In the genomic region with DNA sequence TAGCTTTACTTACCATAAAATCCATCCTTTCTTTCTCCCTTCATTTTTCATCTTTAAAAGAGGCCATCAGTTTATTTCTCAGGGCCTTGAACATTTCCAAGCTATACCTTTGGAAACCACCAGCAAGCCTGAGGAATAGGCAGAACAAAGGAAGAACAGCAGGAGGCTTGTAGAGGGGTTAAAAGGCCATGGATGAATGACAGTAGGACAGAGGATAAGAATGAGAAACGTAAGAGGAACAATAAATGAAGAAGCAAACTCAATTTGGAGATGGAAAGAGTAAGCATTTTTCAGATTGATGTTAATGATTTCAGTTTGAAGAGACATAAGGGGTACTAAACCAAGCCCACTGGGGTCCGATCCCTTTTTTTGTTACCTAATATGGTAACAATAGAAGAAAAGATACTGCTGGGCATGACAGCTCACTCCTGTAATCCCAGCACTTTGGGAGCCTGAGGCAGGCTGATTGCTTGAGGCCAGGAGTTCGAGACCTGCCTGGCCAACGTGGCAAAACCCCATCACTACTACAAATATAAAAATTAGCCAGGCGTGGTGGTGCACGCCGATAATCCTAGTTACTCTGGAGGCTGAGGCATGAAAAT, we compare ENCODE assay signal across 25 cellular contexts.
"Had no signal": no experiment of that assay in that cellular context is flagged by ENCODE, and none has a peak within 500 bp of the region (broad histone marks: within the 10 kb centered on the region; RNA-seq: fewer than 3 reads in every experiment).

No MANE protein-coding gene starts in this region.

- DNase-seq: activated B cell treated with CpG ODN at 0.5 μM for 24 hours; activated CD4-positive, alpha-beta T cell treated with anti-CD3 and anti-CD28 coated beads for 36 hours; activated CD4-positive, alpha-beta T cell treated with anti-CD3 and anti-CD28 coated beads, Interleukin-2, amount 50 U/mL, for 4 hours; activated CD8-positive, alpha-beta memory T cell treated with anti-CD3 and anti-CD28 coated beads for 24 hours; activated CD8-positive, alpha-beta memory T cell treated with anti-CD3 and anti-CD28 coated beads, Interleukin-2, amount 50 U/mL, for 48 hours; activated naive CD4-positive, alpha-beta T cell; activated T-cell treated with anti-CD3 and anti-CD28 coated beads, Interleukin-2, amount 50 U/mL, for 4 hours; adrenal gland; central memory CD4-positive, alpha-beta T cell; dorsolateral prefrontal cortex; esophagus squamous epithelium; gastrocnemius medialis; hippocampal formation; kidney; lower lobe of right lung; naive B cell; right lobe of liver; stomach; T1000; transverse colon had no signal

- H3K9me3 Mint-ChIP-seq: activated B cell treated with CpG ODN at 0.5 μM for 24 hours; activated T-cell treated with anti-CD3 and anti-CD28 coated beads, Interleukin-2, amount 50 U/mL, for 4 hours; activated T-helper 2 cell treated with anti-CD3 and anti-CD28 coated beads, Interferon-gamma antibody, Interleukin-2, Interleukin-4, amounts not matched to agents 10 μg/mL and 5 μg/mL and 100 μg/mL, durations not matched to agents 14 hours and 24 hours and 36 hours; naive B cell; stimulated activated memory B cell treated with anti-CD40 and anti-IgM and Interleukin-4, amounts not matched to agents 10 μg/mL and 1 μg/mL and 100 μg/mL, for 72 hours; T-helper 1 cell treated with Interleukin-12 subunit alpha and Interleukin-12 subunit beta and Interleukin-4 antibody, amounts not matched to agents 30 μg/mL and 1 μg/mL, for 36 hours had no signal

- ATAC-seq: activated CD4-positive, alpha-beta T cell treated with anti-CD3 and anti-CD28 coated beads for 36 hours; activated T-cell treated with anti-CD3 and anti-CD28 coated beads, Interleukin-2, amount 50 U/mL, for 4 hours; gastrocnemius medialis; left lobe of liver; lower lobe of right lung; right lobe of liver; stimulated activated memory B cell treated with anti-CD40 and anti-IgM and Interleukin-4, amounts not matched to agents 10 μg/mL and 1 μg/mL and 100 μg/mL, for 72 hours had no signal

- H3K4me1 Mint-ChIP-seq: activated B cell treated with CpG ODN at 0.5 μM for 24 hours; activated CD4-positive, alpha-beta T cell treated with anti-CD3 and anti-CD28 coated beads for 36 hours; naive B cell; stimulated activated memory B cell treated with anti-CD40 and anti-IgM and Interleukin-4, amounts not matched to agents 10 μg/mL and 1 μg/mL and 100 μg/mL, for 72 hours had no signal

- H3K27ac Mint-ChIP-seq: activated B cell treated with CpG ODN at 0.5 μM for 24 hours; activated CD4-positive, alpha-beta T cell treated with anti-CD3 and anti-CD28 coated beads for 36 hours; activated naive CD8-positive, alpha-beta T cell; activated T-helper 2 cell treated with anti-CD3 and anti-CD28 coated beads, Interferon-gamma antibody, Interleukin-2, Interleukin-4, amounts not matched to agents 10 μg/mL and 5 μg/mL and 100 μg/mL, durations not matched to agents 14 hours and 24 hours and 36 hours; naive B cell; stimulated activated memory B cell treated with anti-CD40 and anti-IgM and Interleukin-4, amounts not matched to agents 10 μg/mL and 1 μg/mL and 100 μg/mL, for 72 hours; T-helper 1 cell treated with Interleukin-12 subunit alpha and Interleukin-12 subunit beta and Interleukin-4 antibody, amounts not matched to agents 30 μg/mL and 1 μg/mL, for 36 hours had no signal

- H3K4me3 Mint-ChIP-seq: activated B cell treated with CpG ODN at 0.5 μM for 24 hours; activated CD4-positive, alpha-beta T cell treated with anti-CD3 and anti-CD28 coated beads for 36 hours; activated naive CD8-positive, alpha-beta T cell; activated T-cell treated with anti-CD3 and anti-CD28 coated beads, Interleukin-2, amount 50 U/mL, for 4 hours; naive B cell; stimulated activated memory B cell treated with anti-CD40 and anti-IgM and Interleukin-4, amounts not matched to agents 10 μg/mL and 1 μg/mL and 100 μg/mL, for 72 hours; T-helper 1 cell treated with Interleukin-12 subunit alpha and Interleukin-12 subunit beta and Interleukin-4 antibody, amounts not matched to agents 30 μg/mL and 1 μg/mL, for 36 hours had no signal

- H3K36me3 Mint-ChIP-seq: activated naive CD8-positive, alpha-beta T cell; naive B cell; stimulated activated memory B cell treated with anti-CD40 and anti-IgM and Interleukin-4, amounts not matched to agents 10 μg/mL and 1 μg/mL and 100 μg/mL, for 72 hours had no signal
